ENCODE assay signal across 1 cellular context in the genomic region with DNA sequence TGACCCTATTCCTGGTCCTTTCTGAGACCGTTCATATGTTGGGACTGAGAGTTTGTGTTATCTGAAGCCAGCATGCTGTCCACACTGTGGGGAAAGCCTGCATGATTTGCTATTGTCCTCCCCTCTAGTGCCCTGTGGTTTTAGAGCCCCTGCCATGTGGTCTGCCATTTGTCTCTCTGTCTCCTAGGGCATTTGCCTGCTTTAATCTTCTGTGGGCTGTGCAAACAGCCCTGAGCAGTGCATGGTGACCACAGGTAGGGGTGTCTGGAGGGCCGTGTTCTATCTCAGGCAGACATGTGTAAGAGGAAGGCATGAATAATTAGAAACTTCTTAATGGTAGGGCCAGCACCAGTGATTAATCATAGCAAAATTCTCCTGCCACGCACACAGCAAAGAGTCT.
A peak's percentile ranks its signal among the peaks of the same experiment; 100 is the strongest.
TF ChIP-seq lines count a peak whose summit lies in the region.

No MANE protein-coding gene starts in this region.

TF ChIP-seq in K562, 482 proteins besides CTCF, POLR2A, EP300 and RAD21 (continued from another document):
- TF ChIP-seq NEUROD1 (IDR thresholded peaks at IDR 0.05; ENCODE audit: borderline replicate concordance, low read depth, low read length, partially characterized antibody) (no peak), CBFA2T3 (IDR thresholded peaks at IDR 0.05) (peak; percentile 19), KLF16 (IDR thresholded peaks at IDR 0.05) (no peak), ETV6 (IDR thresholded peaks at IDR 0.05; ENCODE audit: borderline replicate concordance in 1 of 2, low read depth in 2 of 2, low read length in 1 of 2) (no peak), ETV6 (CRISPR knock-in tag; IDR thresholded peaks at IDR 0.05; ENCODE audit: borderline replicate concordance) (no peak), SREBF2 (CRISPR knock-in tag; IDR thresholded peaks at IDR 0.05) (no peak), ZBTB8A (IDR thresholded peaks at IDR 0.05; ENCODE audit: partially characterized antibody) (no peak)
- TF ChIP-seq, protein P1, sequence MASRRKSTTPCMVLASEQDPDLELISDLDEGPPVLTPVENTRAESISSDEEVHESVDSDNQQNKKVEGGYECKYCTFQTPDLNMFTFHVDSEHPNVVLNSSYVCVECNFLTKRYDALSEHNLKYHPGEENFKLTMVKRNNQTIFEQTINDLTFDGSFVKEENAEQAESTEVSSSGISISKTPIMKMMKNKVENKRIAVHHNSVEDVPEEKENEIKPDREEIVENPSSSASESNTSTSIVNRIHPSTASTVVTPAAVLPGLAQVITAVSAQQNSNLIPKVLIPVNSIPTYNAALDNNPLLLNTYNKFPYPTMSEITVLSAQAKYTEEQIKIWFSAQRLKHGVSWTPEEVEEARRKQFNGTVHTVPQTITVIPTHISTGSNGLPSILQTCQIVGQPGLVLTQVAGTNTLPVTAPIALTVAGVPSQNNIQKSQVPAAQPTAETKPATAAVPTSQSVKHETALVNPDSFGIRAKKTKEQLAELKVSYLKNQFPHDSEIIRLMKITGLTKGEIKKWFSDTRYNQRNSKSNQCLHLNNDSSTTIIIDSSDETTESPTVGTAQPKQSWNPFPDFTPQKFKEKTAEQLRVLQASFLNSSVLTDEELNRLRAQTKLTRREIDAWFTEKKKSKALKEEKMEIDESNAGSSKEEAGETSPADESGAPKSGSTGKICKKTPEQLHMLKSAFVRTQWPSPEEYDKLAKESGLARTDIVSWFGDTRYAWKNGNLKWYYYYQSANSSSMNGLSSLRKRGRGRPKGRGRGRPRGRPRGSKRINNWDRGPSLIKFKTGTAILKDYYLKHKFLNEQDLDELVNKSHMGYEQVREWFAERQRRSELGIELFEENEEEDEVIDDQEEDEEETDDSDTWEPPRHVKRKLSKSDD (conservative IDR thresholded peaks at IDR 0.05; ENCODE audit: low read length), result no peak
